In the genomic region with DNA sequence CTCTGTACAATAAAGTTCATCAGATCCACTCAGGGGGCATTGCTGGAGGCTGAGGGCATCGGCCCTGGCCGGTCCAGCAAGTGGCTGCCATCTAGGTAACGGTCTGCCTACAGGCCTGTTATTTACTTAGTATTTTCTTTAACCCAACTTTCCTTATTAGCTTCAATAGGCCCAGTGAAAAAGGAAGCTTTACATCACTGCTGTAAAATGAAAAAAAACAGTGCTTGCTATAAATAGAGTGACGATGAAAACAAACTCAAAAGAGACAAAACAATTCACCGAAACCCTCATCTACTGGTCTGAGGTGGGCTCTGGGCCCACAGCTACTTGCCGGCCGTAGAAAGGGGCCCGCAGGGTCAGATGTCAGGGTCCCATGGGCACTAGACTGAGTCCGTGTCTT, we compare ENCODE assay signal across 19 cellular contexts.
A peak's percentile ranks its signal among the peaks of the same experiment; 100 is the strongest.
DNase-seq lines count a peak whose midpoint lies in the region; ATAC-seq and TF ChIP-seq lines count a peak whose summit lies in the region.
"Had no signal": no experiment of that assay in that cellular context is flagged by ENCODE, and none has a peak within 500 bp of the region (broad histone marks: within the 10 kb centered on the region; RNA-seq: fewer than 3 reads in every experiment).

No MANE protein-coding gene starts in this region.

- H3K4me3 ChIP-seq in OCI-LY1 (ENCODE audit: low read depth, low read length, poor library complexity, severe bottlenecking): no peak overlapping the region
- H3K4me3 ChIP-seq in fibroblast of villous mesenchyme (ENCODE audit: low read depth, low read length): no peak overlapping the region
- H3K4me3 ChIP-seq in testis: no peak overlapping the region

- H3K4me2 ChIP-seq in OCI-LY1 (ENCODE audit: low read length): peak overlapping the region; percentile 3; the same call in 1 of the 2 replicates

- intact Hi-C loops in left cardiac atrium (cut with DNase I) (no loop called here), testis (cut with DNase I; ENCODE audit: low total_unique reads) (no loop called here)

- TF ChIP-seq CTCF in GM13977 (IDR thresholded peaks at IDR 0.05; ENCODE audit: extremely low read depth, insufficient read depth, missing control alignments) (no peak), OCI-LY1 (IDR thresholded peaks at IDR 0.05; ENCODE audit: low read length) (no peak), fibroblast of villous mesenchyme (IDR thresholded peaks at IDR 0.05; ENCODE audit: insufficient read depth, low read depth, low read length) (no peak), progenitor cell of endocrine pancreas (IDR thresholded peaks at IDR 0.05; ENCODE audit: unreplicated experiment) (no peak), testis (IDR thresholded peaks at IDR 0.05) (no peak)

- no peaks in the 10 kb centered on the region for H3F3A ChIP-seq in OCI-LY1 (ENCODE audit: insufficient read depth, low read length)

- H3K4me1 ChIP-seq in OCI-LY1 (ENCODE audit: insufficient read depth, low read length, severe bottlenecking): peaks cover 17% of the 10 kb centered on the region
- H3K4me1 ChIP-seq in testis: no peaks in the 10 kb centered on the region

- H3K27me3 Mint-ChIP-seq in progenitor cell of endocrine pancreas: no peaks in the 10 kb centered on the region
- H3K27me3 Mint-ChIP-seq: CD4-positive, alpha-beta T cell had no signal

- H3K27ac Mint-ChIP-seq in progenitor cell of endocrine pancreas: peak overlapping the region; percentile 73
- H3K27ac Mint-ChIP-seq: CD4-positive, alpha-beta T cell had no signal

- H3K27me3 ChIP-seq in OCI-LY1 (ENCODE audit: insufficient read depth, low read length) (no peaks in the 10 kb centered on the region), testis (no peaks in the 10 kb centered on the region)

- peak; percentile 65 for DNase-seq in GM13977 (ENCODE audit: low spot score)
- peak; percentile 11 for DNase-seq in fibroblast of villous mesenchyme (ENCODE audit: low read depth)
- DNase-seq in progenitor cell of endocrine pancreas (ENCODE audit: low spot score, unreplicated experiment): no peak
- DNase-seq in left cardiac atrium: no peak
- DNase-seq in testis: no peak
- DNase-seq in NCI-H2107 (lab: John Stamatoyannopoulos, UW): no peak
- DNase-seq: AML-193; Calu3; CD4-positive, alpha-beta T cell; DMS53; HCEC 1CT; Kasumi-1; NCI-H1417; NCI-H187 treated with DMSO at 0.1 percent for 48 hours; NCI-H69; OCI-M1; RPMI8226; SIG-M5 had no signal

- no peak overlapping the region for H2AFZ ChIP-seq in OCI-LY1 (ENCODE audit: low read length)

- no peaks in the 10 kb centered on the region for H4K20me1 ChIP-seq in OCI-LY1 (ENCODE audit: insufficient read depth, low read length)

- ATAC-seq in left cardiac atrium: no peak

- in situ Hi-C loops in GM13977 (cut with MboI; ENCODE audit: low pct_unique_long_range_greater_than_20kb, low sequenced_read_pairs, unreplicated experiment): no loop called here

- peak overlapping the region; percentile 38 for H3K27ac ChIP-seq in OCI-LY1 (ENCODE audit: low read depth, low read length, poor library complexity, severe bottlenecking)
- H3K27ac ChIP-seq in testis: no peak overlapping the region

- no peak overlapping the region; the same call in 1 of the 2 replicates for H3K9ac ChIP-seq in OCI-LY1 (ENCODE audit: low read length)

- 91 to 92% methylated on average over 9 of the region's 9 CpGs for WGBS in testis, 2 donors

- no peaks in the 10 kb centered on the region for H3K79me2 ChIP-seq in OCI-LY1 (ENCODE audit: insufficient read depth, low read length)

- TF ChIP-seq POLR2A in testis (IDR thresholded peaks at IDR 0.05): no peak

- no peaks in the 10 kb centered on the region for H3K9me3 Mint-ChIP-seq in progenitor cell of endocrine pancreas (ENCODE audit: low read depth)
- H3K9me3 Mint-ChIP-seq: CD4-positive, alpha-beta T cell had no signal

- no peaks in the 10 kb centered on the region for H3K9me2 ChIP-seq in OCI-LY1 (ENCODE audit: low read depth, low read length)

- H3K36me3 ChIP-seq in OCI-LY1 (ENCODE audit: insufficient read depth, low read length): no peaks in the 10 kb centered on the region; the same call in 1 of the 2 replicates
- H3K36me3 ChIP-seq in testis (ENCODE audit: low read depth, missing control alignments): no peaks in the 10 kb centered on the region

- no peak overlapping the region for H3K4me3 Mint-ChIP-seq in progenitor cell of endocrine pancreas (ENCODE audit: low read depth)
- H3K4me3 Mint-ChIP-seq: CD4-positive, alpha-beta T cell had no signal

- H3K36me3 Mint-ChIP-seq in progenitor cell of endocrine pancreas (ENCODE audit: insufficient read depth): no peaks in the 10 kb centered on the region

- peaks cover 8% of the 10 kb centered on the region for H3K4me1 Mint-ChIP-seq in progenitor cell of endocrine pancreas (ENCODE audit: low read depth)

- no peaks in the 10 kb centered on the region for H3K9me3 ChIP-seq in OCI-LY1 (ENCODE audit: low read length)
- no peaks in the 10 kb centered on the region for H3K9me3 ChIP-seq in testis

Comparison
In these comparisons a context has a peak if more than half of its experiments do, and no peak if none do; other contexts are left out.
1. DNase-seq: peak in GM13977 (single experiment) and fibroblast of villous mesenchyme (single experiment); none in progenitor cell of endocrine pancreas (single experiment), left cardiac atrium (single experiment), testis (single experiment) and NCI-H2107 (single experiment).